Comparison of ENCODE assay signal across 8 cellular contexts in the genomic region with DNA sequence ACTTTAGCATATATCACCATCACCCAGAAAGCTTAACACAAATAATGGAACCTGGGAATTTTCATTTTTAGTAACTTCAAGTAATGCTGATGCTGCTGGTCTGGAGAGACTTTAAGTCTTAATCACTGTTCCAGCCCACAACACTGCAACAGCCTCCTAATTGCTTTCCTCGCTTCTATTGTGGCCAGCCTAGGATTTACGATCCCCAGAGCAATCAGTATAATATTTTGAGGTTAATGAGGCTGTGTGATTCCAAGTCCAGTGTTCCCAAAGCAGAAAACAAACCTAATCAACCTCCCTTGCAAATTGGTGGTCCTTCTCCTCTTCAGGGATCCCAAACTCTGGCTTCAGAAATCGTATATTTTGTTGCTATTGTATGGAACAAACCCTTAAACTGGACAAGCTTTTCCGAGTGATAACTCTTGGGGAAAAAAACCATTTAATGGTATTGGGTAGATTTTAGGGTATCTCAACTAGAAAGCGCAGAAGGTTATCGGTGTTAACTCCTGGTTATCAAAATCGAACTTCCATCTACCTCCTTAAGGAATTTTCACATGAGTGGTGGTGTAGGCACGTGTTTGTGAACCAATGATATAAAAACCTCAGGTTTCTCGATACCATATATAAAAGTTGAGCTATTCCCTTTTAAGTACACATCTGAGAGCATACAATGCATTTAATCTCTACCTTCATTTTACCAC. TPM values are rescaled to one million over a fixed set of nuclear protein-coding genes. Genes with fewer than 3 reads are reported as not detected.
A peak's percentile ranks its signal among the peaks of the same experiment; 100 is the strongest.
DNase-seq lines count a peak whose midpoint lies in the region; ATAC-seq and TF ChIP-seq lines count a peak whose summit lies in the region.

No MANE protein-coding gene starts in this region.

- peak overlapping the region; percentile 86 for H3K4me3 Mint-ChIP-seq in central memory CD8-positive, alpha-beta T cell
- peak overlapping the region; percentile 81 to 98 (median 92) for H3K4me3 Mint-ChIP-seq in naive thymus-derived CD8-positive, alpha-beta T cell

- no peak for ATAC-seq in central memory CD8-positive, alpha-beta T cell (replicated peaks; ENCODE audit: extremely low read depth, poor library complexity, severe bottlenecking)
- ATAC-seq in naive thymus-derived CD8-positive, alpha-beta T cell = no peak
- ATAC-seq in HG02623 (IDR thresholded peaks at IDR 0.05; ENCODE audit: unreplicated experiment) = no peak

- TF ChIP-seq CTCF in BE2C (IDR thresholded peaks at IDR 0.05; ENCODE audit: low read depth, low read length) (no peak), KMS-11 (conservative IDR thresholded peaks at IDR 0.05; ENCODE audit: low read depth, low read length) (no peak; the same call in 1 of the 2 replicates)

- no peak for DNase-seq in BE2C
- DNase-seq in central memory CD8-positive, alpha-beta T cell (ENCODE audit: low spot score in 2 of 2) = no peak
- DNase-seq in naive thymus-derived CD8-positive, alpha-beta T cell = peak in 2 of 10 donors; percentile 0
- DNase-seq in amygdala (lab: John Stamatoyannopoulos, UW) = no peak
- DNase-seq in midbrain (lab: John Stamatoyannopoulos, UW) = no peak
- no peak for DNase-seq in NCI-H524 treated with DMSO at 0.1 percent for 48 hours (lab: John Stamatoyannopoulos, UW)

- H3K27me3 ChIP-seq in BE2C (no peaks in the 10 kb centered on the region), KMS-11 (ENCODE audit: insufficient read depth, low read depth) (no peaks in the 10 kb centered on the region)

- H3K27ac ChIP-seq in KMS-11 = peak overlapping the region; percentile 72

- H3K4me2 ChIP-seq in KMS-11 = peak overlapping the region; percentile 86

- peaks cover 58% of the 10 kb centered on the region for H3K79me2 ChIP-seq in KMS-11 (ENCODE audit: insufficient read depth, low read depth)

- peak overlapping the region; percentile 75 for H3K27ac Mint-ChIP-seq in central memory CD8-positive, alpha-beta T cell (ENCODE audit: low read depth)
- peak overlapping the region; percentile 60 to 96 (median 92) for H3K27ac Mint-ChIP-seq in naive thymus-derived CD8-positive, alpha-beta T cell

- POLR2A ChIA-PET in naive thymus-derived CD8-positive, alpha-beta T cell (lab: Charles Lee) = interaction anchor here (1.2 to 8.0 kb wide), 4 partner anchors 37 to 79 kb away, joined by 3 to 353 read pairs (median 5); a partner anchor contains a TSS

- H3K27me3 Mint-ChIP-seq in central memory CD8-positive, alpha-beta T cell = no peaks in the 10 kb centered on the region
- no peaks in the 10 kb centered on the region for H3K27me3 Mint-ChIP-seq in naive thymus-derived CD8-positive, alpha-beta T cell

- no peak overlapping the region for H2AFZ ChIP-seq in KMS-11 (ENCODE audit: low read depth)

- H3K9me3 Mint-ChIP-seq in central memory CD8-positive, alpha-beta T cell = no peaks in the 10 kb centered on the region
- H3K9me3 Mint-ChIP-seq in naive thymus-derived CD8-positive, alpha-beta T cell = no peaks in the 10 kb centered on the region

- peaks cover 5% of the 10 kb centered on the region for H3K36me3 Mint-ChIP-seq in central memory CD8-positive, alpha-beta T cell (ENCODE audit: insufficient read depth)
- H3K36me3 Mint-ChIP-seq in naive thymus-derived CD8-positive, alpha-beta T cell = peaks cover 3 to 25% (median 12%) of the 10 kb centered on the region in 3 donors

- H3K9me3 ChIP-seq in BE2C = no peaks in the 10 kb centered on the region

- H3K4me3 ChIP-seq in BE2C (ENCODE audit: low read depth, low read length) (peak overlapping the region; percentile 81), KMS-11 (IDR thresholded peaks at IDR 0.05; ENCODE audit: insufficient read depth, low read depth, low read length) (peak overlapping the region; percentile 60)

- H3K4me1 Mint-ChIP-seq in central memory CD8-positive, alpha-beta T cell = peaks cover 49% of the 10 kb centered on the region
- peaks cover 37 to 56% (median 51%) of the 10 kb centered on the region in 4 donors for H3K4me1 Mint-ChIP-seq in naive thymus-derived CD8-positive, alpha-beta T cell

- H3K4me1 ChIP-seq in BE2C (peaks cover 28% of the 10 kb centered on the region), KMS-11 (ENCODE audit: low read depth, poor library complexity, severe bottlenecking) (peaks cover 52% of the 10 kb centered on the region)

- no peaks in the 10 kb centered on the region for H4K20me1 ChIP-seq in KMS-11 (ENCODE audit: insufficient read depth)

- H3K36me3 ChIP-seq in BE2C (peaks cover 25% of the 10 kb centered on the region), KMS-11 (ENCODE audit: insufficient read depth) (0 out of 2 replicates have a peak, but pooled peaks cover 3% of the 10 kb centered on the region)

- peak overlapping the region; percentile 75 for H3K9ac ChIP-seq in KMS-11

RNA-seq across cellular contexts. Expression of a gene that starts 50.0 kb away (rescaled TPM):
- polyA plus RNA-seq in BE2C (2012; ENCODE audit: insufficient read depth, insufficient read length, low read depth) = 38.1 TPM
- 10 to 100 TPM; 21.1 to 21.6 TPM for total RNA-seq in naive thymus-derived CD8-positive, alpha-beta T cell
- polyA plus RNA-seq in naive thymus-derived CD8-positive, alpha-beta T cell = 10 to 100 TPM; 19.7 to 34.1 (median 24.3) TPM
